12 cellular contexts compared by ENCODE assay signal in the genomic region with DNA sequence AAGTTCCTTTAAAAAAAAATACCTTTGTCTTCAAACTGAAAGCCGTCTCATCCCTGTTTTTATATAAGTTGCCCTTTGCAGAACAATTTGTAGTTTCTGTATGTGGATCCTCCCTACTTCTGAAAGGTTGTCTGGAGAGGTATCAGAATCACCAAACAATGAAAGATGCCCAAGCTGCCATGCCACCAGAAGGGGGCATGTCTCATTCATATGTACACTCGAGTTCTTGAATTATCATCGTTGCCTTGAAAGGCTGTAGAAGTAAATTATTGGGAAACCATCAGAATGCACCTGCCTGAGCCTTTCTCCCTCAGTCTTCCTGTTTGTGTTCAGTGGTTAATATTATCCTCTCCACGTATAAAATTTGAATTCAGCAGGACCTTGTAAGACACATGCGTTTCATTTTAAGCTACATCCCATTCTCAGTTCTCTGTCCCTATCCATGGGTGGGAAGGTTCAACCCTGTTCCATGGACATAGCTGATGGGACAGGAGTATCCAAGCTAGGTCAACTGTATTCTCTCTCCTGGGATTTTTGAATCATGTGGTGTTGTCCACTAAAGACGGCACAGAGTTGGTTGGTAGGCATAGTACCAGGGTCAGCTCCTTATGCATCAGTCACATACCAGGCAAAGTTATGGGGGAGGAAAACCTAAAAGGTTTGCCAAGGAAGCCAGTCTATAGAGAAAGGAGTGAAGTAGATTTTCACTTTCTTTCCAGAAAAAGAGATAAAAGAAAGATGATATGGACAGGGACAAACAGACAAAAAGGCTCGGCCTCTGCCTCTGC. TPM values are rescaled to one million over a fixed set of nuclear protein-coding genes. Genes with fewer than 3 reads are reported as not detected.
DNase-seq lines count a peak whose midpoint lies in the region; ATAC-seq, FAIRE-seq and TF ChIP-seq lines count a peak whose summit lies in the region.
"Had no signal": no experiment of that assay in that cellular context is flagged by ENCODE, and none has a peak within 500 bp of the region (broad histone marks: within the 10 kb centered on the region; RNA-seq: fewer than 3 reads in every experiment).

No MANE protein-coding gene starts in this region.

- H3K9me3 ChIP-seq in A549: no peaks in the 10 kb centered on the region
- H3K9me3 ChIP-seq: pancreas, tibial nerve had no signal

- DNase-seq in A549 (ENCODE audit: low read depth in 1 of 2, low spot score in 1 of 2) (peak in 1 of 2 experiments; percentile 30), Calu3 (no peak), NAMALWA (ENCODE audit: low spot score) (peak; percentile 51), dermis blood vessel endothelial cell (peak; percentile 54), dorsolateral prefrontal cortex (no peak)
- no peak for DNase-seq in stimulated activated CD4-positive, alpha-beta T cell treated with anti-CD3 and anti-CD28 coated beads, Interleukin-4, amount 100 ng/mL, for 1 hour
- no peak for DNase-seq in activated effector memory CD4-positive, alpha-beta T cell treated with Interleukin-2 at 50 U/mL for 16 hours
- DNase-seq: DMS153, NCI-H2171, pancreas had no signal

- TF ChIP-seq EP300 in A549 (IDR thresholded peaks at IDR 0.05): no peak

- H3K4me3 ChIP-seq in A549: no peak overlapping the region
- no peak overlapping the region for H3K4me3 ChIP-seq in dorsolateral prefrontal cortex
- H3K4me3 ChIP-seq: pancreas, tibial nerve had no signal

- peak overlapping the region; percentile 83 for H3K4me2 ChIP-seq in A549

- peak overlapping the region; percentile 49 for H3K4me3 Mint-ChIP-seq in Calu3 (ENCODE audit: low read depth, unreplicated experiment)
- H3K4me3 Mint-ChIP-seq in stimulated activated memory B cell treated with anti-CD40 and anti-IgM and Interleukin-4, amounts not matched to agents 10 μg/mL and 1 μg/mL and 100 μg/mL, for 72 hours: no peak overlapping the region

- no peak for TF ChIP-seq POLR2A in A549 (IDR thresholded peaks at IDR 0.05; ENCODE audit: low read length)

- peaks cover 37% of the 10 kb centered on the region for H3K4me1 ChIP-seq in A549

- H3K4me1 Mint-ChIP-seq in Calu3 (ENCODE audit: low read depth, unreplicated experiment): peaks cover 52% of the 10 kb centered on the region
- H3K4me1 Mint-ChIP-seq in stimulated activated memory B cell treated with anti-CD40 and anti-IgM and Interleukin-4, amounts not matched to agents 10 μg/mL and 1 μg/mL and 100 μg/mL, for 72 hours: peaks cover 53% of the 10 kb centered on the region

- no peaks in the 10 kb centered on the region for H3K27me3 Mint-ChIP-seq in Calu3 (ENCODE audit: unreplicated experiment)
- no peaks in the 10 kb centered on the region for H3K27me3 Mint-ChIP-seq in stimulated activated memory B cell treated with anti-CD40 and anti-IgM and Interleukin-4, amounts not matched to agents 10 μg/mL and 1 μg/mL and 100 μg/mL, for 72 hours

- peak; percentile 22 to 68; a peak in 3 of 6 replicates for ATAC-seq in A549
- no peak for ATAC-seq in stimulated activated memory B cell treated with anti-CD40 and anti-IgM and Interleukin-4, amounts not matched to agents 10 μg/mL and 1 μg/mL and 100 μg/mL, for 72 hours

- FAIRE-seq in A549 (lab: Jason Lieb, UNC): no peak

- H3K27ac ChIP-seq in A549 (no peak overlapping the region; a peak in 1 of 6 replicates), dorsolateral prefrontal cortex (no peak overlapping the region)
- H3K27ac ChIP-seq: tibial nerve had no signal

- H3K9me3 Mint-ChIP-seq in Calu3 (ENCODE audit: low read depth, unreplicated experiment): no peaks in the 10 kb centered on the region
- H3K9me3 Mint-ChIP-seq in stimulated activated memory B cell treated with anti-CD40 and anti-IgM and Interleukin-4, amounts not matched to agents 10 μg/mL and 1 μg/mL and 100 μg/mL, for 72 hours: no peaks in the 10 kb centered on the region

- peak overlapping the region; percentile 95 for H3K27ac Mint-ChIP-seq in Calu3 (ENCODE audit: unreplicated experiment)
- H3K27ac Mint-ChIP-seq in stimulated activated memory B cell treated with anti-CD40 and anti-IgM and Interleukin-4, amounts not matched to agents 10 μg/mL and 1 μg/mL and 100 μg/mL, for 72 hours: no peak overlapping the region

- TF ChIP-seq RAD21 in A549 (conservative IDR thresholded peaks at IDR 0.05 in 1 of 2, IDR thresholded peaks at IDR 0.05 in 1 of 2): peak in 1 of 2 experiments; percentile 38; a peak in 2 of 5 replicates

- peak; percentile 19; the same call in 1 of the 3 replicates for TF ChIP-seq CTCF in A549 (IDR thresholded peaks at IDR 0.05)
- no peak for TF ChIP-seq CTCF in Calu3 (IDR thresholded peaks at IDR 0.05; ENCODE audit: unreplicated experiment)
- TF ChIP-seq CTCF in dorsolateral prefrontal cortex (IDR thresholded peaks at IDR 0.05 in 54 of 56, conservative IDR thresholded peaks at IDR 0.05 in 2 of 56; ENCODE audit: low read depth in 1 of 56, partially characterized antibody in 56 of 56): peak in 8 of 56 donors; percentile 11 to 39 (median 18)

- POLR2A ChIA-PET in A549 (lab: Yijun Ruan, JAX): no interaction called here

- WGBS in A549 (ENCODE audit: missing lambda C conversion rate): 68% methylated on average over 7 of the region's 7 CpGs

- BruUV-seq in Calu3 (replicated peaks; lab: Mats Ljungman, UMichigan): no TSS peak

- H3K36me3 Mint-ChIP-seq in Calu3 (ENCODE audit: insufficient read depth, unreplicated experiment): peaks cover 12% of the 10 kb centered on the region
- H3K36me3 Mint-ChIP-seq in stimulated activated memory B cell treated with anti-CD40 and anti-IgM and Interleukin-4, amounts not matched to agents 10 μg/mL and 1 μg/mL and 100 μg/mL, for 72 hours: peaks cover 5% of the 10 kb centered on the region

- H3K27me3 ChIP-seq in dorsolateral prefrontal cortex: no peaks in the 10 kb centered on the region
- H3K27me3 ChIP-seq: pancreas, tibial nerve had no signal

- CTCF ChIA-PET in A549 (lab: Yijun Ruan, JAX): interaction anchor here (0.8 to 2.2 kb wide), 4 partner anchors 11 to 65 kb away, joined by 3 to 6 read pairs (median 4); no protein-coding TSS in a partner anchor
- CTCF ChIA-PET in Calu3 (lab: Charles Lee): no interaction called here

- intact Hi-C loops in Calu3 (cut with micrococcal nuclease; ENCODE audit: unreplicated experiment) (loop anchor here (2.0 kb wide), 1 partner anchor 16 kb away; no protein-coding TSS in a partner anchor), dorsolateral prefrontal cortex (cut with DNase I) (no loop called here)

TF ChIP-seq in A549, 52 proteins besides CTCF, POLR2A, EP300 and RAD21 (continues in another document):
- no peak for TF ChIP-seq RCOR1 (IDR thresholded peaks at IDR 0.05; ENCODE audit: low read depth, low read length)
- TF ChIP-seq MAFK (IDR thresholded peaks at IDR 0.05; ENCODE audit: partially characterized antibody): no peak
- no peak for TF ChIP-seq ZNF302 (CRISPR knock-in tag; IDR thresholded peaks at IDR 0.05)
- no peak for TF ChIP-seq MAZ (IDR thresholded peaks at IDR 0.05; ENCODE audit: borderline replicate concordance, low read depth, low read length)
- TF ChIP-seq PHF8 (IDR thresholded peaks at IDR 0.05; ENCODE audit: borderline replicate concordance, low read depth): no peak
- no peak for TF ChIP-seq HOXA7 (CRISPR knock-in tag; IDR thresholded peaks at IDR 0.05)
- TF ChIP-seq CHD2 (IDR thresholded peaks at IDR 0.05; ENCODE audit: low read length, partially characterized antibody): no peak
- TF ChIP-seq HEYL (CRISPR knock-in tag; IDR thresholded peaks at IDR 0.05): no peak
- TF ChIP-seq EHMT2 (IDR thresholded peaks at IDR 0.05; ENCODE audit: low read depth): no peak
- no peak for TF ChIP-seq ZC3H11A (IDR thresholded peaks at IDR 0.05)
- TF ChIP-seq RNF2 (IDR thresholded peaks at IDR 0.05; ENCODE audit: borderline replicate concordance, low read depth): no peak
- TF ChIP-seq, protein P1, sequence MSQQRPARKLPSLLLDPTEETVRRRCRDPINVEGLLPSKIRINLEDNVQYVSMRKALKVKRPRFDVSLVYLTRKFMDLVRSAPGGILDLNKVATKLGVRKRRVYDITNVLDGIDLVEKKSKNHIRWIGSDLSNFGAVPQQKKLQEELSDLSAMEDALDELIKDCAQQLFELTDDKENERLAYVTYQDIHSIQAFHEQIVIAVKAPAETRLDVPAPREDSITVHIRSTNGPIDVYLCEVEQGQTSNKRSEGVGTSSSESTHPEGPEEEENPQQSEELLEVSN (IDR thresholded peaks at IDR 0.05; ENCODE audit: borderline replicate concordance, low read depth): no peak
- TF ChIP-seq CHD4 (IDR thresholded peaks at IDR 0.05; ENCODE audit: borderline replicate concordance): no peak
- TF ChIP-seq, protein P2, sequence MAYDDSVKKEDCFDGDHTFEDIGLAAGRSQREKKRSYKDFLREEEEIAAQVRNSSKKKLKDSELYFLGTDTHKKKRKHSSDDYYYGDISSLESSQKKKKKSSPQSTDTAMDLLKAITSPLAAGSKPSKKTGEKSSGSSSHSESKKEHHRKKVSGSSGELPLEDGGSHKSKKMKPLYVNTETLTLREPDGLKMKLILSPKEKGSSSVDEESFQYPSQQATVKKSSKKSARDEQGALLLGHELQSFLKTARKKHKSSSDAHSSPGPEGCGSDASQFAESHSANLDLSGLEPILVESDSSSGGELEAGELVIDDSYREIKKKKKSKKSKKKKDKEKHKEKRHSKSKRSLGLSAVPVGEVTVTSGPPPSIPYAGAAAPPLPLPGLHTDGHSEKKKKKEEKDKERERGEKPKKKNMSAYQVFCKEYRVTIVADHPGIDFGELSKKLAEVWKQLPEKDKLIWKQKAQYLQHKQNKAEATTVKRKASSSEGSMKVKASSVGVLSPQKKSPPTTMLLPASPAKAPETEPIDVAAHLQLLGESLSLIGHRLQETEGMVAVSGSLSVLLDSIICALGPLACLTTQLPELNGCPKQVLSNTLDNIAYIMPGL (CRISPR knock-in tag; IDR thresholded peaks at IDR 0.05; ENCODE audit: borderline replicate concordance): no peak
- TF ChIP-seq NR3C1 (IDR thresholded peaks at IDR 0.05): no peak
- no peak for TF ChIP-seq CBX2 (IDR thresholded peaks at IDR 0.05; ENCODE audit: borderline replicate concordance, low read depth)

RNA-seq across cellular contexts. Expression of a gene that starts 24.0 kb away (rescaled TPM):
- polyA plus RNA-seq in A549 (2011; rRNA removed): 57.1 and 63.6 TPM in 2 replicates
- polyA plus RNA-seq in A549 (2012; cell fraction: cytosol; rRNA removed): 8.1 and 8.2 TPM in 2 replicates
- polyA plus RNA-seq in A549 (2012; cell fraction: nucleus; rRNA removed): 7.7 and 9.7 TPM in 2 replicates
- polyA plus RNA-seq in A549 (2017; fragmentation: RNase III; extraction: RNeasy Plus Mini Kit Qiagen cat#74134 plus additional on column Dnase treatment): 28.2 to 30.9 TPM (median 28.8 TPM) in 3 replicates
- polyA minus RNA-seq in A549 (2011; rRNA and poly(A)+ RNA removed): 35.5 and 37.1 TPM in 2 replicates
- 47.7 and 51.6 TPM in 2 replicates for total RNA-seq in Calu3 (2022)
- total RNA-seq in dermis blood vessel endothelial cell: 29.3 and 53.8 TPM in 2 replicates
- 10 to 100 TPM; 14.2 to 37.5 (median 20.9) TPM for total RNA-seq in dorsolateral prefrontal cortex

Comparison
In these comparisons a context has a peak if more than half of its experiments do, and no peak if none do; other contexts are left out.
1. DNase-seq: peak in NAMALWA (single experiment) and dermis blood vessel endothelial cell (single experiment); none in Calu3 (single experiment), stimulated activated CD4-positive, alpha-beta T cell treated with anti-CD3 and anti-CD28 coated beads, Interleukin-4, amount 100 ng/mL, for 1 hour (single experiment), activated effector memory CD4-positive, alpha-beta T cell treated with Interleukin-2 at 50 U/mL for 16 hours (single experiment) and dorsolateral prefrontal cortex (0 of 10).